ENCODE assay signal across 1 cellular context in the genomic region with DNA sequence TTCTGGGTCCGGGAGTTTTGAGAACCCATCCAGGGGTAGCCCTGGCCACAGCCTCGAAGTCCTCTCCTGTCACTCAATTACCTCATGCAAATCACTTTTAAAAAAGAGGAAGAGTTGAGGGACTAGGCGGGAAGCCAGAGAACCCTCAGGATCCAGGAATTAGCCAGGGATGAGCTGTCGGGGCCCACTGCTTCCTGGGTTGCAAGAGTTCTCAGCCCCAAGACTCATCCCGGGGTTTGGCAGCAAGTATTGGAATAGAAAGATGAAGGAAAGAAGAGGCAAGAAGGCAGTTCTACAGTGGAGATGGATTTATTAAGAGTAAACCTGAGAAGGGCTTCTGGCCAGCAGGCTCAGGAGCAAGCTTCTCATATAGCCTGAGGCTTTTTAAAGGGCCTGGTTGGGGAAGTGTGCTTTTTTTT.
TF ChIP-seq lines count a peak whose summit lies in the region.

No MANE protein-coding gene starts in this region.

TF ChIP-seq in IMR-90, 13 proteins besides CTCF, POLR2A, EP300 and RAD21:
- no peak for TF ChIP-seq BHLHE40 (IDR thresholded peaks at IDR 0.05; ENCODE audit: low read depth, low read length)
- TF ChIP-seq ELK1 (IDR thresholded peaks at IDR 0.05; ENCODE audit: borderline replicate concordance, low read depth, low read length), result no peak
- TF ChIP-seq RCOR1 (IDR thresholded peaks at IDR 0.05; ENCODE audit: insufficient replicate concordance, low read length), result no peak
- no peak for TF ChIP-seq CHD1 (IDR thresholded peaks at IDR 0.05; ENCODE audit: low read depth, low read length)
- TF ChIP-seq SMC3 (IDR thresholded peaks at IDR 0.05; ENCODE audit: low read depth, low read length), result no peak
- no peak for TF ChIP-seq MAFK (IDR thresholded peaks at IDR 0.05; ENCODE audit: low read depth, low read length)
